ENCODE assay signal across 15 cellular contexts in the genomic region with DNA sequence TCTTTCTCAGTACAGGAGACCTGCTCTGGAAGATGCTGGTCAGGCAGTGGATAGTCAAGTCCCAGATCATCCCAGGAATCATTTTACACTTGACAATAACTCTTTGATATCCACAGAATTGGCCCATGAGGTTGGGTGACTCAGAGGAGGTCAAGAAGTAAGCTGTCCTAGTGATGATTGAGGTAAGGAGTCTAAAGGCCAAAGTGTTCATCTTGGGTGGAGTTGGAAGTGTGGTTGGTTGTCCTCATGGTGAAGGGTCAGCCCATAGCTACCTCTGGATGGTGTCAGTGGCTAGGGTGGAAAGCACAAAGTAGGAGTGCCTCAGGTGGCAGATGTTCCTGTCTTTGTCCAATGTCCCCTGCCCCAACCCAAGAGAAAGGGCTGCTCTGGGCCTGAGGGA. TPM values are rescaled to one million over a fixed set of nuclear protein-coding genes. Genes with fewer than 3 reads are reported as not detected.
DNase-seq lines count a peak whose midpoint lies in the region; ATAC-seq and TF ChIP-seq lines count a peak whose summit lies in the region.
"Had no signal": no experiment of that assay in that cellular context is flagged by ENCODE, and none has a peak within 500 bp of the region (broad histone marks: within the 10 kb centered on the region; RNA-seq: fewer than 3 reads in every experiment).

No MANE protein-coding gene starts in this region.

- intact Hi-C loops in HCT116 (cut with micrococcal nuclease) = no loop called here
- intact Hi-C loops in esophagus muscularis mucosa (cut with DNase I) = loop anchor here (10.0 kb wide), 1 partner anchor 156 kb away; no protein-coding TSS in a partner anchor
- intact Hi-C loops in adrenal gland (cut with DNase I) = loop anchor here (10.0 kb wide), 4 partner anchors 216 to 826 kb away; a partner anchor contains a TSS

- TF ChIP-seq POLR2A in HCT116 (IDR thresholded peaks at IDR 0.05; ENCODE audit: borderline replicate concordance, extremely low read depth, insufficient read depth, insufficient read length) = no peak
- TF ChIP-seq POLR2A in esophagus muscularis mucosa (IDR thresholded peaks at IDR 0.05; ENCODE audit: low read depth) = no peak
- no peak for TF ChIP-seq POLR2A in adrenal gland (IDR thresholded peaks at IDR 0.05)

- TF ChIP-seq CTCF in HCT116 (IDR thresholded peaks at IDR 0.05 in 2 of 3, conservative IDR thresholded peaks at IDR 0.05 in 1 of 3; ENCODE audit: borderline replicate concordance in 1 of 3, insufficient read depth in 1 of 3, low read depth in 2 of 3, low read length in 2 of 3) = no peak
- TF ChIP-seq CTCF in esophagus muscularis mucosa (IDR thresholded peaks at IDR 0.05) = no peak
- no peak for TF ChIP-seq CTCF in osteoblast (IDR thresholded peaks at IDR 0.05; ENCODE audit: extremely low read depth, low read depth, low read length)
- no peak for TF ChIP-seq CTCF in adrenal gland (IDR thresholded peaks at IDR 0.05)

- H4K20me1 ChIP-seq in GM23248 (ENCODE audit: insufficient read depth) (no peaks in the 10 kb centered on the region), HCT116 (ENCODE audit: insufficient read depth) (no peaks in the 10 kb centered on the region), osteoblast (ENCODE audit: insufficient read depth, low read length) (no peaks in the 10 kb centered on the region)

- H3K36me3 ChIP-seq in GM23248 (ENCODE audit: low read depth) (no peaks in the 10 kb centered on the region), HCT116 (ENCODE audit: control insufficient read depth in 1 of 2, insufficient read depth in 2 of 2, low read length in 2 of 2) (no peaks in the 10 kb centered on the region), esophagus muscularis mucosa (no peaks in the 10 kb centered on the region), osteoblast (ENCODE audit: insufficient read depth, low read length) (no peaks in the 10 kb centered on the region), adrenal gland (replicated peaks in 1 of 2) (no peaks in the 10 kb centered on the region)
- H3K36me3 ChIP-seq: BE2C had no signal

- H3K4me1 ChIP-seq in GM23248 (ENCODE audit: insufficient read depth) (no peaks in the 10 kb centered on the region), HCT116 (ENCODE audit: control insufficient read depth in 1 of 2, insufficient read depth in 2 of 2, low read length in 2 of 2) (peaks cover 0 to 14% of the 10 kb centered on the region in 2 experiments; a peak in 3 of 4 replicates), esophagus muscularis mucosa (no peaks in the 10 kb centered on the region), osteoblast (ENCODE audit: insufficient read depth, low read length) (peaks cover 3% of the 10 kb centered on the region), adrenal gland (replicated peaks in 1 of 2) (peaks cover 3% of the 10 kb centered on the region in 2 donors)
- H3K4me1 ChIP-seq: A549, BE2C had no signal

- DNase-seq in GM23248 (no peak), HCT116 (ENCODE audit: low read depth, low spot score) (no peak), esophagus muscularis mucosa (ENCODE audit: extremely low spot score) (peak; percentile 62), osteoblast (ENCODE audit: insufficient read length, low spot score, missing footprints) (peak; percentile 53), adrenal gland (no peak)
- DNase-seq: BE2C; CD8-positive, alpha-beta T cell; COR-L47; DMS153; DMS79 treated with DMSO at 0.1 percent for 48 hours; GOT3; H9 had no signal

- in situ Hi-C loops in GM23248 (cut with MboI) = loop anchor here (10.0 kb wide), 2 partner anchors 226 to 826 kb away; no protein-coding TSS in a partner anchor

- H2AFZ ChIP-seq in GM23248 (peak overlapping the region; percentile 61; the same call in 1 of the 2 replicates), HCT116 (ENCODE audit: low read depth, low read length, poor library complexity, severe bottlenecking) (no peak overlapping the region), osteoblast (ENCODE audit: low read length) (no peak overlapping the region)

- H3K9ac ChIP-seq in GM23248 = no peak overlapping the region
- no peak overlapping the region for H3K9ac ChIP-seq in HCT116 (ENCODE audit: low read length)

- no peaks in the 10 kb centered on the region for H3F3A ChIP-seq in GM23248 (ENCODE audit: insufficient read depth)

- no TSS peak for BruUV-seq in HCT116 (replicated peaks; lab: Mats Ljungman, UMichigan)

- H3K9me2 ChIP-seq in GM23248 (ENCODE audit: insufficient read depth) (no peaks in the 10 kb centered on the region), HCT116 (ENCODE audit: insufficient read depth) (no peaks in the 10 kb centered on the region)

- CTCF ChIA-PET in HCT116 (lab: Charles Lee) = no interaction called here

- no peak overlapping the region for H3K4me2 ChIP-seq in GM23248 (ENCODE audit: unreplicated experiment)
- peak overlapping the region; percentile 59 for H3K4me2 ChIP-seq in HCT116 (ENCODE audit: low read length)
- H3K4me2 ChIP-seq in osteoblast (ENCODE audit: insufficient read depth, low read length) = no peak overlapping the region
- H3K4me2 ChIP-seq: A549 had no signal

- H3K9me3 ChIP-seq in GM23248 (ENCODE audit: low read depth) (no peaks in the 10 kb centered on the region), HCT116 (ENCODE audit: control insufficient read depth in 1 of 2, insufficient read depth in 1 of 2, low read depth in 1 of 2, low read length in 2 of 2) (no peaks in the 10 kb centered on the region), esophagus muscularis mucosa (no peaks in the 10 kb centered on the region), osteoblast (ENCODE audit: low read depth, low read length) (no peaks in the 10 kb centered on the region), adrenal gland (replicated peaks in 1 of 3) (no peaks in the 10 kb centered on the region)
- H3K9me3 ChIP-seq: A549, BE2C had no signal

- POLR2A ChIA-PET in HCT116 (lab: Charles Lee) = no interaction called here

- TF ChIP-seq RAD21 in HCT116 (IDR thresholded peaks at IDR 0.05; ENCODE audit: low read depth) = no peak

- H3K27ac ChIP-seq in GM23248 (no peak overlapping the region), HCT116 (ENCODE audit: low read depth, low read length) (no peak overlapping the region), esophagus muscularis mucosa (replicated peaks in 1 of 4) (no peak overlapping the region), osteoblast (ENCODE audit: low read depth, low read length) (no peak overlapping the region), adrenal gland (no peak overlapping the region)
- H3K27ac ChIP-seq: A549, C4-2B had no signal

- H3K4me3 ChIP-seq in GM23248 (no peak overlapping the region), HCT116 (replicated peaks in 1 of 2; ENCODE audit: low read depth in 1 of 2, low read length in 2 of 2) (no peak overlapping the region), esophagus muscularis mucosa (no peak overlapping the region), osteoblast (ENCODE audit: insufficient read depth, low read length) (no peak overlapping the region), adrenal gland (no peak overlapping the region)
- H3K4me3 ChIP-seq: A549 had no signal

- H3K27me3 ChIP-seq in GM23248 (replicated peaks; ENCODE audit: insufficient read depth) (no peaks in the 10 kb centered on the region), HCT116 (ENCODE audit: insufficient read depth, low read length) (no peaks in the 10 kb centered on the region), esophagus muscularis mucosa (no peaks in the 10 kb centered on the region), osteoblast (ENCODE audit: insufficient read depth, low read length) (no peaks in the 10 kb centered on the region), adrenal gland (no peaks in the 10 kb centered on the region)
- H3K27me3 ChIP-seq: BE2C had no signal

- ATAC-seq in HCT116 (peak; percentile 31), HG02588 (IDR thresholded peaks at IDR 0.05; ENCODE audit: unreplicated experiment) (no peak)
- ATAC-seq: CD8-positive, alpha-beta T cell had no signal

- RAD21 ChIA-PET in HCT116 (lab: Charles Lee; ENCODE audit: low non-redundant PET in 1 of 2, low total read pairs in 2 of 2, uncharacterized antibody in 2 of 2, unreplicated experiment in 2 of 2) = no interaction called here

- H3K79me2 ChIP-seq in GM23248 (ENCODE audit: insufficient read depth) (no peaks in the 10 kb centered on the region), HCT116 (ENCODE audit: insufficient read depth, low read length) (no peaks in the 10 kb centered on the region), osteoblast (ENCODE audit: insufficient read depth, low read length) (no peaks in the 10 kb centered on the region)

- no peak for TF ChIP-seq EP300 in esophagus muscularis mucosa (IDR thresholded peaks at IDR 0.05)

TF ChIP-seq in HCT116, 20 proteins besides CTCF, POLR2A, EP300 and RAD21:
- TF ChIP-seq SRF (IDR thresholded peaks at IDR 0.05; ENCODE audit: low read depth) (no peak), EZH2phosphoT487 (IDR thresholded peaks at IDR 0.05; ENCODE audit: borderline replicate concordance) (no peak), EGR1 (IDR thresholded peaks at IDR 0.05; ENCODE audit: low read depth) (no peak), CEBPB (IDR thresholded peaks at IDR 0.05; ENCODE audit: low read depth) (no peak)

RNA-seq across cellular contexts. Expression of a gene that starts 24.1 kb away (rescaled TPM):
- total RNA-seq in GM23248 (2014; rRNA removed; shearing (Covaris generic)) = 4.0 and 7.8 TPM in 2 replicates
- polyA plus RNA-seq in GM23248 (2016; fragmentation: Nextera tagmentation; extraction: Ambion mirVana) (6.9 and 7.7 TPM in 2 replicates), adrenal gland (10 to 100 TPM; 15.4 to 22.6 (median 17.9) TPM)
- total RNA-seq in HCT116 (2021; ENCODE audit: unreplicated experiment) (29.9 TPM), esophagus muscularis mucosa (10 to 100 TPM; 13.4 to 19.1 (median 14.9) TPM), osteoblast (11.5 and 15.6 TPM in 2 replicates), adrenal gland (10 to 100 TPM; 16.9 to 33.4 (median 24.5) TPM)
- 13.5 and 18.4 TPM in 2 replicates for polyA plus RNA-seq in HCT116 (2012)

RNA-seq across cellular contexts. Expression of a gene that starts 27.7 kb away (rescaled TPM):
- total RNA-seq in GM23248 (2014; rRNA removed; shearing (Covaris generic)) = 58.4 and 62.8 TPM in 2 replicates
- polyA plus RNA-seq in GM23248 (2016; fragmentation: Nextera tagmentation; extraction: Ambion mirVana) = 80.4 and 83.2 TPM in 2 replicates
- 43.0 TPM for total RNA-seq in HCT116 (2021; ENCODE audit: unreplicated experiment)
- 22.0 and 22.3 TPM in 2 replicates for polyA plus RNA-seq in HCT116 (2012)
- total RNA-seq in esophagus muscularis mucosa = 100 to 1,000 TPM in 3 of 4 donors, 10 to 100 TPM in 1; 90.0 to 129 (median 118) TPM
- total RNA-seq in osteoblast = 48.9 and 77.2 TPM in 2 replicates
- total RNA-seq in adrenal gland = 100 to 1,000 TPM in 6 of 8 donors, 10 to 100 TPM in 2; 86.2 to 237 (median 113) TPM
- polyA plus RNA-seq in adrenal gland = 100 to 1,000 TPM in 1 of 3 donors, 10 to 100 TPM in 2; 31.6 to 132 (median 36.3) TPM

Comparison
In these comparisons a context has a peak if more than half of its experiments do, and no peak if none do; other contexts are left out.
1. DNase-seq: peak in esophagus muscularis mucosa (single experiment) and osteoblast (single experiment); none in GM23248 (single experiment), HCT116 (single experiment) and adrenal gland (0 of 7).